8 cellular contexts compared by ENCODE assay signal in the genomic region with DNA sequence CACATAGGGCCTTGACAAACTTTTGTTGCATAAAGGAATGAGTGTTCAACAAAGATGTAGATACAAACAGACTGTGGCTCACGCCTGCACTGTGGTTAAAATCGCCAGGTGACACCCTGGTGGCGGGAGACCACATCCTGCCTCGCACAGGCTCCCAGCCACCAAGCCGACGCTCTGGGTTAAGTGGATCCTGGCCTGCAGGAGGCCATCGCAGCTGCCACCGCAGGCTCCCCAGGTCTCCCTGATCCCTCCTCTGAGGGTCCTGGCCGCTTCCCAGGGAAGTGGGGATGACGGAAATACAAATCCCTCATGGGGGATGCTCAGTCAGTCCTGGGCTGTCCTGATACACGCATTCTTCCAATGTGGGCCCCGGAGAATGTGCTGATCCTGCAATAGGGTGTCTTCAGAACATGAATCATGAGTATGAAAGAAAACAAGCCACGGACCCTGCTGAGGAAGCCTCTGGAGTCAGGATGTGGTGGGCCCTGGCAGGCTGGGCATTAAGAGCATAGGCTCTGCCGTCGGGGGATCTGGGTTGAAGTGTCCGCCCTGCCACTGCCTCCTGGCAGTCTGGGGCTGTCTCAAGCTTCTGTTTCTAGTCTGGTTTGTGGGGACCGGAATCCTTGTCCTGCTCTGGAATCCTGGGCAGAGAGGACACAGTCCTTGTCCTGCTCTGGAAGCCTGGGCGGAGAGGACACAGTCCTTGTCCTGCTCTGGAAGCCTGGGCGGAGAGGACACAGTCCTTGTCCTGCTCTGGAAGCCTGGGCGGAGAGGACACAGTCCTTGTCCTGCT. TPM values are rescaled to one million over a fixed set of nuclear protein-coding genes. Genes with fewer than 3 reads are reported as not detected.
DNase-seq lines count a peak whose midpoint lies in the region; ATAC-seq and TF ChIP-seq lines count a peak whose summit lies in the region.

No MANE protein-coding gene starts in this region.

- H3K36me3 ChIP-seq in A673 (ENCODE audit: insufficient read depth, low read length, poor library complexity, severe bottlenecking): no peaks in the 10 kb centered on the region

- no peaks in the 10 kb centered on the region for H3K27me3 ChIP-seq in A673 (replicated peaks; ENCODE audit: insufficient read depth, low read depth, low read length, poor library complexity)

- H3K27ac Mint-ChIP-seq in activated naive CD8-positive, alpha-beta T cell treated with anti-CD3 and anti-CD28 coated beads, Interleukin-2, amount 10 ng/mL, durations not matched to agents 7 days and 5 days: peak overlapping the region; percentile 92

- no peaks in the 10 kb centered on the region for H3K36me3 Mint-ChIP-seq in activated naive CD8-positive, alpha-beta T cell treated with anti-CD3 and anti-CD28 coated beads, Interleukin-2, amount 10 ng/mL, durations not matched to agents 7 days and 5 days

- H3K4me1 ChIP-seq in A673 (ENCODE audit: insufficient read depth, low read length, poor library complexity, severe bottlenecking): no peaks in the 10 kb centered on the region

- POLR2A ChIA-PET in activated naive CD8-positive, alpha-beta T cell treated with anti-CD3 and anti-CD28 coated beads, Interleukin-2, amount 10 ng/mL, durations not matched to agents 7 days and 5 days (lab: Charles Lee): interaction anchor here (0.8 kb wide), 1 partner anchor 95 kb away, joined by 4 read pairs; no protein-coding TSS in a partner anchor
- POLR2A ChIA-PET in A673 (lab: Charles Lee; ENCODE audit: low non-redundant PET): interaction anchor here (0.6 to 0.7 kb wide), 2 partner anchors 452 to 1238 kb away, joined by 3 to 5 read pairs; no protein-coding TSS in a partner anchor

- peak overlapping the region; percentile 74 for H3K4me3 Mint-ChIP-seq in activated naive CD8-positive, alpha-beta T cell treated with anti-CD3 and anti-CD28 coated beads, Interleukin-2, amount 10 ng/mL, durations not matched to agents 7 days and 5 days

- H3K27me3 Mint-ChIP-seq in activated naive CD8-positive, alpha-beta T cell treated with anti-CD3 and anti-CD28 coated beads, Interleukin-2, amount 10 ng/mL, durations not matched to agents 7 days and 5 days: peaks cover 4% of the 10 kb centered on the region

- TF ChIP-seq CTCF in A673 (conservative IDR thresholded peaks at IDR 0.05; ENCODE audit: low read depth, low read length): no peak

- intact Hi-C loops in A673 (cut with micrococcal nuclease; ENCODE audit: unreplicated experiment): no loop called here

- peaks cover 59% of the 10 kb centered on the region for H3K4me1 Mint-ChIP-seq in activated naive CD8-positive, alpha-beta T cell treated with anti-CD3 and anti-CD28 coated beads, Interleukin-2, amount 10 ng/mL, durations not matched to agents 7 days and 5 days

- DNase-seq in T-helper 1 cell (peak; percentile 24 to 94 (median 54)), AG08396 (ENCODE audit: low spot score) (no peak), A673 (ENCODE audit: low spot score) (no peak), NCI-H2227 (lab: John Stamatoyannopoulos, UW; ENCODE audit: unreplicated experiment) (no peak)
- DNase-seq in activated naive CD8-positive, alpha-beta T cell treated with anti-CD3 and anti-CD28 coated beads, Interleukin-2, amount 10 ng/mL, durations not matched to agents 7 days and 5 days: peak; percentile 86
- peak in 2 of 3 experiments; percentile 35 to 73 for DNase-seq in stimulated activated CD4-positive, alpha-beta T cell treated with anti-CD3 and anti-CD28 coated beads, TNF-alpha, amount 100 ng/mL, for 24 hours (ENCODE audit: low read depth in 3 of 3)

- CTCF ChIA-PET in A673 (lab: Charles Lee): no interaction called here

- H3K9me3 ChIP-seq in A673 (ENCODE audit: low read depth, low read length, poor library complexity, severe bottlenecking): no peaks in the 10 kb centered on the region

- peak; percentile 92 for ATAC-seq in GM18858 (IDR thresholded peaks at IDR 0.05; ENCODE audit: unreplicated experiment)
- peak; percentile 91 for ATAC-seq in HG02973 (IDR thresholded peaks at IDR 0.05; ENCODE audit: unreplicated experiment)
- ATAC-seq in activated naive CD8-positive, alpha-beta T cell treated with anti-CD3 and anti-CD28 coated beads, Interleukin-2, amount 10 ng/mL, durations not matched to agents 7 days and 5 days (ENCODE audit: low read depth): peak; percentile 81

- BruUV-seq in A673 (replicated peaks; lab: Mats Ljungman, UMichigan): no TSS peak

- no peaks in the 10 kb centered on the region for H3K9me3 Mint-ChIP-seq in activated naive CD8-positive, alpha-beta T cell treated with anti-CD3 and anti-CD28 coated beads, Interleukin-2, amount 10 ng/mL, durations not matched to agents 7 days and 5 days

- no peak overlapping the region for H3K4me3 ChIP-seq in A673 (ENCODE audit: low read depth, low read length, poor library complexity, severe bottlenecking)

- no peak overlapping the region for H3K27ac ChIP-seq in A673 (ENCODE audit: low read depth, low read length, poor library complexity, severe bottlenecking)

RNA-seq across cellular contexts. Expression of gene BEGAIN, which starts 53.5 kb away (rescaled TPM):
- 1 to 10 TPM; 1.5 to 2.3 TPM for total RNA-seq in activated naive CD8-positive, alpha-beta T cell treated with anti-CD3 and anti-CD28 coated beads, Interleukin-2, amount 10 ng/mL, durations not matched to agents 7 days and 5 days
- total RNA-seq in A673 (2021): 0.84 and 1.3 TPM in 2 replicates

Comparison
In these comparisons a context has a peak if more than half of its experiments do, and no peak if none do; other contexts are left out.
1. DNase-seq: peak in T-helper 1 cell (5 of 5), activated naive CD8-positive, alpha-beta T cell treated with anti-CD3 and anti-CD28 coated beads, Interleukin-2, amount 10 ng/mL, durations not matched to agents 7 days and 5 days (single experiment) and stimulated activated CD4-positive, alpha-beta T cell treated with anti-CD3 and anti-CD28 coated beads, TNF-alpha, amount 100 ng/mL, for 24 hours (2 of 3); none in AG08396 (single experiment), A673 (single experiment) and NCI-H2227 (single experiment).
2. Peak in every context shown above with its lines, with median percentiles within 50 percentile points of each other: ATAC-seq.